ENCODE assay signal across 16 cellular contexts in genomic region chr1:8460132-8460544, GRCh38.
A peak's percentile ranks its signal among the peaks of the same experiment; 100 is the strongest.
DNase-seq lines count a peak whose midpoint lies in the region; ATAC-seq and TF ChIP-seq lines count a peak whose summit lies in the region.
"Had no signal": no experiment of that assay in that cellular context is flagged by ENCODE, and none has a peak within 500 bp of the region (broad histone marks: within the 10 kb centered on the region; RNA-seq: fewer than 3 reads in every experiment).

No MANE protein-coding gene starts in this region.

- 0 to 14% methylated on average over 1 to 4 of the region's 4 CpGs for WGBS in endodermal cell (ENCODE audit: insufficient coverage in 1 of 2, insufficient read length in 1 of 2), 2 experiments

- H3K4me3 Mint-ChIP-seq in MCF 10A (ENCODE audit: unreplicated experiment), result no peak overlapping the region
- no peak overlapping the region for H3K4me3 Mint-ChIP-seq in endodermal cell
- no peak overlapping the region for H3K4me3 Mint-ChIP-seq in activated T-helper 17 cell treated with anti-CD3 and anti-CD28 coated beads, Interleukin-2, amount 50 U/mL, for 72 hours

- H3K9me3 Mint-ChIP-seq in MCF 10A (ENCODE audit: unreplicated experiment), result no peaks in the 10 kb centered on the region
- no peaks in the 10 kb centered on the region for H3K9me3 Mint-ChIP-seq in endodermal cell
- no peaks in the 10 kb centered on the region for H3K9me3 Mint-ChIP-seq in activated T-helper 17 cell treated with anti-CD3 and anti-CD28 coated beads, Interleukin-2, amount 50 U/mL, for 72 hours

- H3K4me1 ChIP-seq in breast epithelium (peaks cover 3 to 35% of the 10 kb centered on the region in 2 donors), endodermal cell (ENCODE audit: control insufficient read depth, insufficient read depth, low read length) (peaks cover 18% of the 10 kb centered on the region)

- DNase-seq in MCF 10A (ENCODE audit: unreplicated experiment), result no peak
- no peak for DNase-seq in breast epithelium (ENCODE audit: low spot score in 2 of 2)
- peak; percentile 65 for DNase-seq in endodermal cell
- DNase-seq in myocyte (ENCODE audit: low read depth), result peak; percentile 30
- DNase-seq in NCI-H1694 treated with DMSO at 0.1 percent for 48 hours (lab: John Stamatoyannopoulos, UW), result no peak
- DNase-seq in NOMO-1 treated with dmso at 0.1 percent for 144 hours (lab: John Stamatoyannopoulos, UW; ENCODE audit: unreplicated experiment), result no peak
- DNase-seq: 8988T; activated CD4-positive, alpha-beta T cell treated with anti-CD3 and anti-CD28 coated beads, Interleukin-2, amount 50 U/mL, for 48 hours; KBM-7; left colon; NCI-H1417 treated with DMSO at 0.1 percent for 48 hours; NCI-H524 treated with DMSO at 0.1 percent for 48 hours; spleen had no signal

- intact Hi-C loops in MCF 10A (cut with micrococcal nuclease), result no loop called here
- intact Hi-C loops in breast epithelium (cut with DNase I; ENCODE audit: low total_unique reads), result no loop called here

- H3K36me3 Mint-ChIP-seq in MCF 10A (ENCODE audit: insufficient read depth, unreplicated experiment) (peaks cover 13% of the 10 kb centered on the region), endodermal cell (ENCODE audit: low read depth) (peaks cover 11% of the 10 kb centered on the region)
- H3K36me3 Mint-ChIP-seq in activated T-helper 17 cell treated with anti-CD3 and anti-CD28 coated beads, Interleukin-2, amount 50 U/mL, for 72 hours (ENCODE audit: low read depth), result peaks cover 12% of the 10 kb centered on the region

- BruUV-seq in MCF 10A (replicated peaks; lab: Mats Ljungman, UMichigan), result no TSS peak

- H3K27ac Mint-ChIP-seq in MCF 10A (ENCODE audit: low read depth, unreplicated experiment) (peak overlapping the region; percentile 74), endodermal cell (peak overlapping the region; percentile 82)
- no peak overlapping the region for H3K27ac Mint-ChIP-seq in activated T-helper 17 cell treated with anti-CD3 and anti-CD28 coated beads, Interleukin-2, amount 50 U/mL, for 72 hours

- H3K27me3 Mint-ChIP-seq in MCF 10A (ENCODE audit: insufficient read depth, unreplicated experiment), result no peaks in the 10 kb centered on the region
- no peaks in the 10 kb centered on the region for H3K27me3 Mint-ChIP-seq in endodermal cell (ENCODE audit: insufficient read depth)
- no peaks in the 10 kb centered on the region for H3K27me3 Mint-ChIP-seq in activated T-helper 17 cell treated with anti-CD3 and anti-CD28 coated beads, Interleukin-2, amount 50 U/mL, for 72 hours

- no peak for TF ChIP-seq CTCF in MCF 10A (IDR thresholded peaks at IDR 0.05; ENCODE audit: unreplicated experiment)
- TF ChIP-seq CTCF in breast epithelium (IDR thresholded peaks at IDR 0.05), result no peak
- peak; percentile 70 for TF ChIP-seq CTCF in endodermal cell (conservative IDR thresholded peaks at IDR 0.05)

- H3K27me3 ChIP-seq in breast epithelium (no peaks in the 10 kb centered on the region), endodermal cell (ENCODE audit: control insufficient read depth, insufficient read depth, low read length, poor library complexity, severe bottlenecking) (no peaks in the 10 kb centered on the region)
- H3K27me3 ChIP-seq: neutrophil, spleen had no signal

- H3K27ac ChIP-seq in breast epithelium (no peak overlapping the region), endodermal cell (ENCODE audit: low read depth, low read length) (peak overlapping the region; percentile 78)
- H3K27ac ChIP-seq: neutrophil had no signal

- no peaks in the 10 kb centered on the region for H3K9me3 ChIP-seq in breast epithelium
- H3K9me3 ChIP-seq in endodermal cell (ENCODE audit: control insufficient read depth, low read length), result no peaks in the 10 kb centered on the region
- H3K9me3 ChIP-seq: neutrophil, spleen had no signal

- H3K4me1 Mint-ChIP-seq in MCF 10A (ENCODE audit: insufficient read depth, unreplicated experiment), result peaks cover 31% of the 10 kb centered on the region
- H3K4me1 Mint-ChIP-seq in endodermal cell, result peaks cover 70% of the 10 kb centered on the region
- H3K4me1 Mint-ChIP-seq in activated T-helper 17 cell treated with anti-CD3 and anti-CD28 coated beads, Interleukin-2, amount 50 U/mL, for 72 hours, result peaks cover 22% of the 10 kb centered on the region

- no peaks in the 10 kb centered on the region for H3K36me3 ChIP-seq in breast epithelium
- peaks cover 35% of the 10 kb centered on the region for H3K36me3 ChIP-seq in endodermal cell (ENCODE audit: control insufficient read depth, insufficient read depth, low read length)
- H3K36me3 ChIP-seq: neutrophil had no signal

- H3K4me3 ChIP-seq in breast epithelium, result no peak overlapping the region
- H3K4me3 ChIP-seq in endodermal cell (ENCODE audit: low read length), result no peak overlapping the region
- H3K4me3 ChIP-seq: spleen had no signal

- CTCF ChIA-PET in MCF 10A (lab: Yijun Ruan, JAX), result interaction anchor here (0.6 to 0.8 kb wide), 2 partner anchors 46 to 355 kb away, joined by 3 read pairs; no protein-coding TSS in a partner anchor

- POLR2A ChIA-PET in MCF 10A (lab: Yijun Ruan, JAX), result interaction anchor here (0.6 to 1.0 kb wide), 2 partner anchors 11 to 15 kb away, joined by 3 to 4 read pairs; no protein-coding TSS in a partner anchor

- no peak for TF ChIP-seq POLR2A in breast epithelium (IDR thresholded peaks at IDR 0.05)

- H3K9ac ChIP-seq in endodermal cell (ENCODE audit: extremely low read depth, low read length, poor library complexity, severe bottlenecking), result peak overlapping the region; percentile 27

- no peak for ATAC-seq in HG02678 (IDR thresholded peaks at IDR 0.05; ENCODE audit: unreplicated experiment)
- ATAC-seq in activated T-helper 17 cell treated with anti-CD3 and anti-CD28 coated beads, Interleukin-2, amount 50 U/mL, for 72 hours (replicated peaks), result no peak
- ATAC-seq: left colon had no signal

Comparison
In these comparisons a context has a peak if more than half of its experiments do, and no peak if none do; other contexts are left out.
1. DNase-seq: peak in endodermal cell (single experiment) and myocyte (single experiment); none in MCF 10A (single experiment), breast epithelium (0 of 2), NCI-H1694 treated with DMSO at 0.1 percent for 48 hours (single experiment) and NOMO-1 treated with dmso at 0.1 percent for 144 hours (single experiment).